Comparison of ENCODE assay signal across 1 cellular context in the genomic region with DNA sequence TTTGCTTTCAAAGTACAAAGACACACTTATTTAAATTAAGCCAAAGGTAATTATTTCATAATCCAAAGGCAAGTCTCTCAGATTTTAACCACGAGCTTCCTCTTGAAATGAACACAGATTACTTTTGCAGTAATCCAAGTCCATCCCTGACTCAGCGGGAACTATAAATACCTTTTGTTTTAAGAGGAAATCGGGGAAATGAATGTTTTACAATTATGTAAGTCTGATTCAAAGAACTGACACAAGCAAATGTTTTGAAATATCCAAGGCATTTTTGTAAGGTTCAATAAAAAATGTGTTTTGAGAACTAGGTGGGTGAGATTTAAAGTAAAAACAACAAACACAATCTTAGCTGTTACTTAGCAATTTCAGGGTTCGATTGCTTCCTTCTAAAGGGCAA.
TF ChIP-seq lines count a peak whose summit lies in the region.

No MANE protein-coding gene starts in this region.

TF ChIP-seq in HepG2, 621 proteins besides CTCF, POLR2A, EP300 and RAD21 (continued from another document):
- TF ChIP-seq, protein P1, sequence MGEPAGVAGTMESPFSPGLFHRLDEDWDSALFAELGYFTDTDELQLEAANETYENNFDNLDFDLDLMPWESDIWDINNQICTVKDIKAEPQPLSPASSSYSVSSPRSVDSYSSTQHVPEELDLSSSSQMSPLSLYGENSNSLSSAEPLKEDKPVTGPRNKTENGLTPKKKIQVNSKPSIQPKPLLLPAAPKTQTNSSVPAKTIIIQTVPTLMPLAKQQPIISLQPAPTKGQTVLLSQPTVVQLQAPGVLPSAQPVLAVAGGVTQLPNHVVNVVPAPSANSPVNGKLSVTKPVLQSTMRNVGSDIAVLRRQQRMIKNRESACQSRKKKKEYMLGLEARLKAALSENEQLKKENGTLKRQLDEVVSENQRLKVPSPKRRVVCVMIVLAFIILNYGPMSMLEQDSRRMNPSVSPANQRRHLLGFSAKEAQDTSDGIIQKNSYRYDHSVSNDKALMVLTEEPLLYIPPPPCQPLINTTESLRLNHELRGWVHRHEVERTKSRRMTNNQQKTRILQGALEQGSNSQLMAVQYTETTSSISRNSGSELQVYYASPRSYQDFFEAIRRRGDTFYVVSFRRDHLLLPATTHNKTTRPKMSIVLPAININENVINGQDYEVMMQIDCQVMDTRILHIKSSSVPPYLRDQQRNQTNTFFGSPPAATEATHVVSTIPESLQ (CRISPR knock-in tag; conservative IDR thresholded peaks at IDR 0.05): no peak
- no peak for TF ChIP-seq ZFP82 (CRISPR knock-in tag; IDR thresholded peaks at IDR 0.05; ENCODE audit: borderline replicate concordance)
- no peak for TF ChIP-seq ZFYVE20 (CRISPR knock-in tag; IDR thresholded peaks at IDR 0.05; ENCODE audit: borderline replicate concordance, low read depth)
- TF ChIP-seq, protein P2, sequence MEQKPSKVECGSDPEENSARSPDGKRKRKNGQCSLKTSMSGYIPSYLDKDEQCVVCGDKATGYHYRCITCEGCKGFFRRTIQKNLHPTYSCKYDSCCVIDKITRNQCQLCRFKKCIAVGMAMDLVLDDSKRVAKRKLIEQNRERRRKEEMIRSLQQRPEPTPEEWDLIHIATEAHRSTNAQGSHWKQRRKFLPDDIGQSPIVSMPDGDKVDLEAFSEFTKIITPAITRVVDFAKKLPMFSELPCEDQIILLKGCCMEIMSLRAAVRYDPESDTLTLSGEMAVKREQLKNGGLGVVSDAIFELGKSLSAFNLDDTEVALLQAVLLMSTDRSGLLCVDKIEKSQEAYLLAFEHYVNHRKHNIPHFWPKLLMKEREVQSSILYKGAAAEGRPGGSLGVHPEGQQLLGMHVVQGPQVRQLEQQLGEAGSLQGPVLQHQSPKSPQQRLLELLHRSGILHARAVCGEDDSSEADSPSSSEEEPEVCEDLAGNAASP (CRISPR knock-in tag; IDR thresholded peaks at IDR 0.05; ENCODE audit: borderline replicate concordance): no peak
- TF ChIP-seq ZNF839 (CRISPR knock-in tag; IDR thresholded peaks at IDR 0.05; ENCODE audit: borderline replicate concordance): no peak
- TF ChIP-seq HNRNPUL1 (IDR thresholded peaks at IDR 0.05; ENCODE audit: low read depth, low read length): no peak
- no peak for TF ChIP-seq ZKSCAN1 (IDR thresholded peaks at IDR 0.05; ENCODE audit: low read length)
- TF ChIP-seq, protein P3, sequence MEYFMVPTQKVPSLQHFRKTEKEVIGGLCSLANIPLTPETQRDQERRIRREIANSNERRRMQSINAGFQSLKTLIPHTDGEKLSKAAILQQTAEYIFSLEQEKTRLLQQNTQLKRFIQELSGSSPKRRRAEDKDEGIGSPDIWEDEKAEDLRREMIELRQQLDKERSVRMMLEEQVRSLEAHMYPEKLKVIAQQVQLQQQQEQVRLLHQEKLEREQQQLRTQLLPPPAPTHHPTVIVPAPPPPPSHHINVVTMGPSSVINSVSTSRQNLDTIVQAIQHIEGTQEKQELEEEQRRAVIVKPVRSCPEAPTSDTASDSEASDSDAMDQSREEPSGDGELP (IDR thresholded peaks at IDR 0.05; ENCODE audit: borderline replicate concordance, low read depth): no peak
- no peak for TF ChIP-seq GFI1 (CRISPR knock-in tag; IDR thresholded peaks at IDR 0.05; ENCODE audit: borderline replicate concordance)
- TF ChIP-seq KDM6A (CRISPR knock-in tag; IDR thresholded peaks at IDR 0.05; ENCODE audit: low read depth): no peak
- TF ChIP-seq ZNF180 (CRISPR knock-in tag; IDR thresholded peaks at IDR 0.05; ENCODE audit: borderline replicate concordance, low read depth): no peak
- no peak for TF ChIP-seq ZNF530 (CRISPR knock-in tag; IDR thresholded peaks at IDR 0.05; ENCODE audit: low read depth)
- TF ChIP-seq, protein P4, sequence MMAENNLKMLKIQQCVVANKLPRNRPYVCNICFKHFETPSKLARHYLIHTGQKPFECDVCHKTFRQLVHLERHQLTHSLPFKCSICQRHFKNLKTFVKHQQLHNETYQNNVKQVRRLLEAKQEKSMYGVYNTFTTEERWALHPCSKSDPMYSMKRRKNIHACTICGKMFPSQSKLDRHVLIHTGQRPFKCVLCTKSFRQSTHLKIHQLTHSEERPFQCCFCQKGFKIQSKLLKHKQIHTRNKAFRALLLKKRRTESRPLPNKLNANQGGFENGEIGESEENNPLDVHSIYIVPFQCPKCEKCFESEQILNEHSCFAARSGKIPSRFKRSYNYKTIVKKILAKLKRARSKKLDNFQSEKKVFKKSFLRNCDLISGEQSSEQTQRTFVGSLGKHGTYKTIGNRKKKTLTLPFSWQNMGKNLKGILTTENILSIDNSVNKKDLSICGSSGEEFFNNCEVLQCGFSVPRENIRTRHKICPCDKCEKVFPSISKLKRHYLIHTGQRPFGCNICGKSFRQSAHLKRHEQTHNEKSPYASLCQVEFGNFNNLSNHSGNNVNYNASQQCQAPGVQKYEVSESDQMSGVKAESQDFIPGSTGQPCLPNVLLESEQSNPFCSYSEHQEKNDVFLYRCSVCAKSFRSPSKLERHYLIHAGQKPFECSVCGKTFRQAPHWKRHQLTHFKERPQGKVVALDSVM (CRISPR knock-in tag; IDR thresholded peaks at IDR 0.05): no peak
- no peak for TF ChIP-seq ZNF772 (CRISPR knock-in tag; IDR thresholded peaks at IDR 0.05)
- no peak for TF ChIP-seq GLI4 (CRISPR knock-in tag; IDR thresholded peaks at IDR 0.05; ENCODE audit: borderline replicate concordance)
